In genomic region chr2:109510136-109511028, GRCh38 we compare ENCODE assay signal across 9 cellular contexts.
DNase-seq lines count a peak whose midpoint lies in the region; ATAC-seq, FAIRE-seq and TF ChIP-seq lines count a peak whose summit lies in the region.
"Had no signal": no experiment of that assay in that cellular context is flagged by ENCODE, and none has a peak within 500 bp of the region (broad histone marks: within the 10 kb centered on the region; RNA-seq: fewer than 3 reads in every experiment).

No MANE protein-coding gene starts in this region.

- no peaks in the 10 kb centered on the region for H3K36me3 ChIP-seq in stomach

- TF ChIP-seq EP300 in stomach (IDR thresholded peaks at IDR 0.05), result no peak

- H3K9me3 ChIP-seq in stomach, result peaks cover 0 to 6% (median 3%) of the 10 kb centered on the region in 4 donors

- peaks cover 4 to 31% (median 14%) of the 10 kb centered on the region in 4 donors for H3K4me1 ChIP-seq in stomach

- TF ChIP-seq CTCF in fibroblast of mammary gland (conservative IDR thresholded peaks at IDR 0.05; ENCODE audit: control insufficient read depth, insufficient read depth, low read depth, low read length), result peak; percentile 93
- TF ChIP-seq CTCF in neural crest cell (conservative IDR thresholded peaks at IDR 0.05), result peak; percentile 93
- peak in 5 of 7 experiments; percentile 90 to 93 (median 93) for TF ChIP-seq CTCF in stomach (IDR thresholded peaks at IDR 0.05)

- no peak overlapping the region for H3K4me3 Mint-ChIP-seq in activated T-cell treated with anti-CD3 and anti-CD28 coated beads, Interleukin-2, amount 50 U/mL, for 4 hours
- H3K4me3 Mint-ChIP-seq in neural crest cell, result no peak overlapping the region

- 48 to 52% (median 51%) methylated on average over 17 to 19 of the region's 19 CpGs for WGBS in stomach, 5 donors

- intact Hi-C loops in stomach (cut with DNase I; ENCODE audit: low total_unique reads), result loop anchor here (2.0 kb wide), 1 partner anchor 384 kb away; no protein-coding TSS in a partner anchor

- H3K27me3 ChIP-seq in stomach, result no peaks in the 10 kb centered on the region

- DNase-seq in GDM1 (lab: John Stamatoyannopoulos, UW) (peak; percentile 65), HTR-8/SVneo (ENCODE audit: insufficient read length, low spot score) (peak; percentile 89), RCC 7860 (ENCODE audit: low spot score) (peak; percentile 52), fibroblast of mammary gland (ENCODE audit: low read depth) (peak; percentile 74), neural crest cell (ENCODE audit: low read depth, low spot score) (peak; percentile 79), stomach (peak; percentile 84)
- peak; percentile 71 for DNase-seq in activated T-cell treated with anti-CD3 and anti-CD28 coated beads, Interleukin-2, amount 50 U/mL, for 4 hours

- peaks cover 3% of the 10 kb centered on the region for H3K4me1 Mint-ChIP-seq in activated T-cell treated with anti-CD3 and anti-CD28 coated beads, Interleukin-2, amount 50 U/mL, for 4 hours (ENCODE audit: low read depth)
- no peaks in the 10 kb centered on the region for H3K4me1 Mint-ChIP-seq in neural crest cell

- no peak for TF ChIP-seq POLR2A in stomach (IDR thresholded peaks at IDR 0.05)

- H3K27ac Mint-ChIP-seq in neural crest cell (ENCODE audit: unreplicated experiment), result no peak overlapping the region

- H3K4me3 ChIP-seq in fibroblast of mammary gland (ENCODE audit: control insufficient read depth, low read depth, low read length), result no peak overlapping the region
- no peak overlapping the region for H3K4me3 ChIP-seq in stomach

- H3K9me3 Mint-ChIP-seq in activated T-cell treated with anti-CD3 and anti-CD28 coated beads, Interleukin-2, amount 50 U/mL, for 4 hours, result no peaks in the 10 kb centered on the region
- H3K9me3 Mint-ChIP-seq in neural crest cell, result no peaks in the 10 kb centered on the region

- no peak for FAIRE-seq in HTR-8/SVneo (lab: Jason Lieb, UNC)
- no peak for FAIRE-seq in RCC 7860 (lab: Jason Lieb, UNC)
- FAIRE-seq: islet of Langerhans had no signal

- H3K27ac ChIP-seq in stomach, result no peak overlapping the region

- H3K27me3 Mint-ChIP-seq in activated T-cell treated with anti-CD3 and anti-CD28 coated beads, Interleukin-2, amount 50 U/mL, for 4 hours (ENCODE audit: low read depth), result no peaks in the 10 kb centered on the region
- H3K27me3 Mint-ChIP-seq in neural crest cell (ENCODE audit: low read depth), result no peaks in the 10 kb centered on the region

- ATAC-seq in activated T-cell treated with anti-CD3 and anti-CD28 coated beads, Interleukin-2, amount 50 U/mL, for 4 hours, result peak; percentile 66 to 69
- ATAC-seq in HG02610 (IDR thresholded peaks at IDR 0.05; ENCODE audit: unreplicated experiment), result no peak

- no peaks in the 10 kb centered on the region for H3K36me3 Mint-ChIP-seq in activated T-cell treated with anti-CD3 and anti-CD28 coated beads, Interleukin-2, amount 50 U/mL, for 4 hours (ENCODE audit: insufficient read depth)
- H3K36me3 Mint-ChIP-seq in neural crest cell (ENCODE audit: low read depth), result no peaks in the 10 kb centered on the region
